ENCODE assay signal across 11 cellular contexts in genomic region chr6:73942581-73942980, GRCh38.
DNase-seq lines count a peak whose midpoint lies in the region; ATAC-seq and TF ChIP-seq lines count a peak whose summit lies in the region.
"Had no signal": no experiment of that assay in that cellular context is flagged by ENCODE, and none has a peak within 500 bp of the region (broad histone marks: within the 10 kb centered on the region; RNA-seq: fewer than 3 reads in every experiment).

No MANE protein-coding gene starts in this region.

- no peak for TF ChIP-seq CTCF in activated CD8-positive, alpha-beta T cell treated with anti-CD3 and anti-CD28 coated beads for 36 hours (IDR thresholded peaks at IDR 0.05)
- TF ChIP-seq CTCF in epithelial cell of esophagus (IDR thresholded peaks at IDR 0.05; ENCODE audit: insufficient read depth, low read depth, low read length, missing control alignments) (peak; percentile 10), smooth muscle cell (IDR thresholded peaks at IDR 0.05; ENCODE audit: borderline replicate concordance, insufficient read depth, poor library complexity, severe bottlenecking) (peak; percentile 14), GM20000 (IDR thresholded peaks at IDR 0.05; ENCODE audit: extremely low read depth, missing control alignments) (no peak), vagina (IDR thresholded peaks at IDR 0.05) (no peak)

- H3K27ac ChIP-seq in smooth muscle cell (ENCODE audit: low read depth) (no peak overlapping the region), vagina (no peak overlapping the region)

- no peak overlapping the region for H3K27ac Mint-ChIP-seq in activated CD8-positive, alpha-beta T cell treated with anti-CD3 and anti-CD28 coated beads for 36 hours
- H3K27ac Mint-ChIP-seq in activated CD8-positive, alpha-beta T cell treated with anti-CD3 and anti-CD28 coated beads, Interleukin-2, amount 10 ng/mL, durations not matched to agents 7 days and 5 days = no peak overlapping the region
- H3K27ac Mint-ChIP-seq: stimulated activated naive B cell treated with anti-CD40 and anti-IgM and Interleukin-4, amounts not matched to agents 10 μg/mL and 1 μg/mL and 100 μg/mL, for 72 hours had no signal

- no peak overlapping the region for H3K4me2 ChIP-seq in smooth muscle cell

- H3K4me3 Mint-ChIP-seq in activated CD8-positive, alpha-beta T cell treated with anti-CD3 and anti-CD28 coated beads for 36 hours = no peak overlapping the region
- H3K4me3 Mint-ChIP-seq in activated CD8-positive, alpha-beta T cell treated with anti-CD3 and anti-CD28 coated beads, Interleukin-2, amount 10 ng/mL, durations not matched to agents 7 days and 5 days = no peak overlapping the region
- H3K4me3 Mint-ChIP-seq: stimulated activated naive B cell treated with anti-CD40 and anti-IgM and Interleukin-4, amounts not matched to agents 10 μg/mL and 1 μg/mL and 100 μg/mL, for 72 hours had no signal

- H2AFZ ChIP-seq in smooth muscle cell (ENCODE audit: low read depth) = no peak overlapping the region

- peak; percentile 30 for ATAC-seq in activated CD8-positive, alpha-beta T cell treated with anti-CD3 and anti-CD28 coated beads for 36 hours
- no peak for ATAC-seq in activated CD8-positive, alpha-beta T cell treated with anti-CD3 and anti-CD28 coated beads, Interleukin-2, amount 10 ng/mL, durations not matched to agents 7 days and 5 days
- ATAC-seq in HG03025 (IDR thresholded peaks at IDR 0.05; ENCODE audit: low FRiP score, unreplicated experiment) = no peak
- ATAC-seq: stimulated activated naive B cell treated with anti-CD40 and anti-IgM and Interleukin-4, amounts not matched to agents 10 μg/mL and 1 μg/mL and 100 μg/mL, for 72 hours had no signal

- no peaks in the 10 kb centered on the region for H3K79me2 ChIP-seq in smooth muscle cell (ENCODE audit: low read depth)

- no peaks in the 10 kb centered on the region for H3K36me3 Mint-ChIP-seq in activated CD8-positive, alpha-beta T cell treated with anti-CD3 and anti-CD28 coated beads for 36 hours (ENCODE audit: low read depth)
- no peaks in the 10 kb centered on the region for H3K36me3 Mint-ChIP-seq in activated CD8-positive, alpha-beta T cell treated with anti-CD3 and anti-CD28 coated beads, Interleukin-2, amount 10 ng/mL, durations not matched to agents 7 days and 5 days (ENCODE audit: low read depth)

- no peaks in the 10 kb centered on the region for H4K20me1 ChIP-seq in smooth muscle cell (ENCODE audit: low read depth)

- no peak for TF ChIP-seq POLR2A in vagina (IDR thresholded peaks at IDR 0.05)

- no peak overlapping the region for H3K9ac ChIP-seq in NT2/D1 (ENCODE audit: insufficient read length, low read depth)
- no peak overlapping the region for H3K9ac ChIP-seq in smooth muscle cell (ENCODE audit: low read depth)

- CTCF ChIA-PET in activated CD8-positive, alpha-beta T cell treated with anti-CD3 and anti-CD28 coated beads for 36 hours (lab: Charles Lee) = no interaction called here
- CTCF ChIA-PET in activated CD8-positive, alpha-beta T cell treated with anti-CD3 and anti-CD28 coated beads, Interleukin-2, amount 10 ng/mL, durations not matched to agents 7 days and 5 days (lab: Charles Lee) = no interaction called here

- H3K36me3 ChIP-seq in NT2/D1 (ENCODE audit: insufficient read depth, insufficient read length, low read length) = no peaks in the 10 kb centered on the region
- H3K36me3 ChIP-seq in smooth muscle cell (ENCODE audit: low read depth) = no peaks in the 10 kb centered on the region
- H3K36me3 ChIP-seq in vagina = no peaks in the 10 kb centered on the region

- no peaks in the 10 kb centered on the region for H3F3A ChIP-seq in smooth muscle cell (ENCODE audit: low read depth)

- H3K27me3 Mint-ChIP-seq in activated CD8-positive, alpha-beta T cell treated with anti-CD3 and anti-CD28 coated beads for 36 hours = no peaks in the 10 kb centered on the region
- no peaks in the 10 kb centered on the region for H3K27me3 Mint-ChIP-seq in activated CD8-positive, alpha-beta T cell treated with anti-CD3 and anti-CD28 coated beads, Interleukin-2, amount 10 ng/mL, durations not matched to agents 7 days and 5 days (ENCODE audit: low read depth)
- H3K27me3 Mint-ChIP-seq: stimulated activated naive B cell treated with anti-CD40 and anti-IgM and Interleukin-4, amounts not matched to agents 10 μg/mL and 1 μg/mL and 100 μg/mL, for 72 hours had no signal

- 50% methylated on average over 2 of the region's 2 CpGs for WGBS in smooth muscle cell (ENCODE audit: low lambda C conversion rate)

- H3K9me3 ChIP-seq in NT2/D1 (ENCODE audit: insufficient read depth, low read length) (no peaks in the 10 kb centered on the region), smooth muscle cell (replicated peaks; ENCODE audit: low read depth) (no peaks in the 10 kb centered on the region), vagina (no peaks in the 10 kb centered on the region)

- peaks cover 4% of the 10 kb centered on the region for H3K9me3 Mint-ChIP-seq in activated CD8-positive, alpha-beta T cell treated with anti-CD3 and anti-CD28 coated beads for 36 hours
- H3K9me3 Mint-ChIP-seq in activated CD8-positive, alpha-beta T cell treated with anti-CD3 and anti-CD28 coated beads, Interleukin-2, amount 10 ng/mL, durations not matched to agents 7 days and 5 days (ENCODE audit: insufficient read depth) = no peaks in the 10 kb centered on the region

- intact Hi-C loops in activated CD8-positive, alpha-beta T cell treated with anti-CD3 and anti-CD28 coated beads for 36 hours (cut with micrococcal nuclease) = no loop called here
- intact Hi-C loops in vagina (cut with DNase I) = no loop called here

- no peaks in the 10 kb centered on the region for H3K27me3 ChIP-seq in NT2/D1 (ENCODE audit: insufficient read depth, insufficient read length)
- H3K27me3 ChIP-seq in smooth muscle cell (ENCODE audit: low read depth) = no peaks in the 10 kb centered on the region
- H3K27me3 ChIP-seq in vagina = no peaks in the 10 kb centered on the region

- H3K4me3 ChIP-seq in NT2/D1 (ENCODE audit: insufficient read length, low read depth) = no peak overlapping the region
- H3K4me3 ChIP-seq in epithelial cell of esophagus (ENCODE audit: low read length) = no peak overlapping the region
- no peak overlapping the region for H3K4me3 ChIP-seq in smooth muscle cell
- no peak overlapping the region for H3K4me3 ChIP-seq in vagina

- no peaks in the 10 kb centered on the region for H3K4me1 ChIP-seq in NT2/D1 (ENCODE audit: insufficient read depth, insufficient read length)
- no peaks in the 10 kb centered on the region for H3K4me1 ChIP-seq in smooth muscle cell (ENCODE audit: low read depth)
- H3K4me1 ChIP-seq in vagina = no peaks in the 10 kb centered on the region

- POLR2A ChIA-PET in activated CD8-positive, alpha-beta T cell treated with anti-CD3 and anti-CD28 coated beads for 36 hours (lab: Charles Lee) = no interaction called here
- POLR2A ChIA-PET in activated CD8-positive, alpha-beta T cell treated with anti-CD3 and anti-CD28 coated beads, Interleukin-2, amount 10 ng/mL, durations not matched to agents 7 days and 5 days (lab: Charles Lee) = no interaction called here

- no peak for DNase-seq in activated CD8-positive, alpha-beta T cell treated with anti-CD3 and anti-CD28 coated beads for 36 hours
- no peak for DNase-seq in activated CD8-positive, alpha-beta T cell treated with anti-CD3 and anti-CD28 coated beads, Interleukin-2, amount 10 ng/mL, durations not matched to agents 7 days and 5 days
- DNase-seq in NT2/D1 (ENCODE audit: low read depth, low spot score) = peak; percentile 25
- peak; percentile 47 for DNase-seq in epithelial cell of esophagus (ENCODE audit: low read depth)
- no peak for DNase-seq in smooth muscle cell (lab: John Stamatoyannopoulos, UW; ENCODE audit: unreplicated experiment)
- DNase-seq in GM20000 (ENCODE audit: low spot score) = no peak
- DNase-seq in vagina (ENCODE audit: extremely low spot score in 2 of 2) = no peak
- DNase-seq: NCI-H2029 treated with DMSO at 0.1 percent for 48 hours; stimulated activated CD4-positive, alpha-beta T cell treated with anti-CD3 and anti-CD28 coated beads, Interleukin-12 subunit alpha, Interleukin-12 subunit beta, amount 100 ng/mL, for 4 hours; stimulated activated naive B cell treated with anti-CD40 and anti-IgM and Interleukin-4, amounts not matched to agents 10 μg/mL and 1 μg/mL and 100 μg/mL, for 72 hours had no signal

- H3K4me1 Mint-ChIP-seq in activated CD8-positive, alpha-beta T cell treated with anti-CD3 and anti-CD28 coated beads for 36 hours (ENCODE audit: low read depth) = no peaks in the 10 kb centered on the region
- H3K4me1 Mint-ChIP-seq in activated CD8-positive, alpha-beta T cell treated with anti-CD3 and anti-CD28 coated beads, Interleukin-2, amount 10 ng/mL, durations not matched to agents 7 days and 5 days (ENCODE audit: low read depth) = peaks cover under 1% of the 10 kb centered on the region
- H3K4me1 Mint-ChIP-seq: stimulated activated naive B cell treated with anti-CD40 and anti-IgM and Interleukin-4, amounts not matched to agents 10 μg/mL and 1 μg/mL and 100 μg/mL, for 72 hours had no signal

Comparison
In these comparisons a context has a peak if more than half of its experiments do, and no peak if none do; other contexts are left out.
1. DNase-seq: peak in NT2/D1 (single experiment) and epithelial cell of esophagus (single experiment); none in activated CD8-positive, alpha-beta T cell treated with anti-CD3 and anti-CD28 coated beads for 36 hours (single experiment), activated CD8-positive, alpha-beta T cell treated with anti-CD3 and anti-CD28 coated beads, Interleukin-2, amount 10 ng/mL, durations not matched to agents 7 days and 5 days (single experiment), smooth muscle cell (single experiment), GM20000 (single experiment) and vagina (0 of 2).
2. CTCF ChIP-seq: peak in epithelial cell of esophagus (single experiment) and smooth muscle cell (single experiment); none in activated CD8-positive, alpha-beta T cell treated with anti-CD3 and anti-CD28 coated beads for 36 hours (single experiment), GM20000 (single experiment) and vagina (0 of 3).